ENCODE assay signal across 8 cellular contexts in the genomic region with DNA sequence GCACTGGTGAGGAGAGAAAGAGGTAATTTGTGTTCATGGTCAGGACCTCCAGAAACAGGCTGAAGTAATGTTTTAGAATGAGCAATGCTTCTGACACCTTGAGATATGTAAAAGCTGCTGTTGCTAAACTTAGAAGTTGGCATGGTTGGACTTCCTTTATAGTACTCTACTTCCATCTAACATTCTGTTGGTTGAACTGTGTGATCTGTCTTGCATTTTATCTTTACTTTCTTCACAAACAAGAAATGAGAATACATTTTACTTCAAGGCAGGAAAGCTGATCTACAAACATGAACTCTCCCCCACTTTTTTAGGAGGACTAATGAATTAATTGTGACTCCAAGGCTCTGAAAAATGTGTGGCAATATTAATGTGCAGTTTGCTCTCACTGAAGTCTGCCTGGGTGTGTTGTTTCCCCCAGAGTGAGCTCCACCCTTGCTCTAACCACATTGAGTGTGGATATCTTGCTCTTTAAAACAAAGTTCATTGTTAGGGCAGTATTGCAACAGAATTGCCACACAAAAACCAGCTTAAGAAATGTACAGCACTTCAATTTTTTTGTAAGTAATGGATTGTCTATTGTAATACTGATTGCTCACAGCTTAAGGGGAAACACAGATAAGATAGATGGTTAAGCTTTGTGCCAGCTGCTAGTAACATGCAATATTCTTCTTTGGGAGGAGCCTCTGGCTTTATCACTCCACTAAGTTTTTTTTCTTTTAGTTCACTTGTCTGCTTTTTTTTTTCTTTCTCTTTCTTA.
DNase-seq lines count a peak whose midpoint lies in the region; ATAC-seq and TF ChIP-seq lines count a peak whose summit lies in the region.

No MANE protein-coding gene starts in this region.

- no peak overlapping the region for H3K4me3 ChIP-seq in WERI-Rb-1 (ENCODE audit: low read depth, low read length)

- H3K27ac ChIP-seq in WERI-Rb-1, result peak overlapping the region; percentile 40
- H3K27ac ChIP-seq in foreskin keratinocyte, result no peak overlapping the region

- TF ChIP-seq CTCF in WERI-Rb-1 (IDR thresholded peaks at IDR 0.05; ENCODE audit: low read depth, low read length), result no peak
- no peak for TF ChIP-seq CTCF in foreskin keratinocyte (conservative IDR thresholded peaks at IDR 0.05)

- H3K27me3 ChIP-seq in WERI-Rb-1 (ENCODE audit: insufficient read depth, low read depth, severe bottlenecking) (no peaks in the 10 kb centered on the region), foreskin keratinocyte (no peaks in the 10 kb centered on the region)

- DNase-seq in GF-D8 (lab: John Stamatoyannopoulos, UW) (peak; percentile 99), HT1080 (ENCODE audit: low read depth) (peak; percentile 85), WERI-Rb-1 (no peak), foreskin keratinocyte (peak; percentile 69 to 71), renal cortical epithelial cell (ENCODE audit: low read depth) (peak; percentile 96), SK-N-DZ (ENCODE audit: low spot score) (no peak), NCI-H510A treated with DMSO at 0.1 percent for 48 hours (lab: John Stamatoyannopoulos, UW) (no peak)

- no peaks in the 10 kb centered on the region for H3K9me3 ChIP-seq in WERI-Rb-1 (ENCODE audit: severe bottlenecking)

- H3K4me1 ChIP-seq in foreskin keratinocyte, result peaks cover 23% of the 10 kb centered on the region

- ATAC-seq in GM21526 (IDR thresholded peaks at IDR 0.05; ENCODE audit: low FRiP score, unreplicated experiment), result peak; percentile 71
- ATAC-seq in foreskin keratinocyte, result peak; percentile 68

- H3K36me3 ChIP-seq in WERI-Rb-1, result peaks cover 3% of the 10 kb centered on the region; the same call in 1 of the 2 replicates

Comparison
In these comparisons a context has a peak if more than half of its experiments do, and no peak if none do; other contexts are left out.
1. DNase-seq: peak in GF-D8 (single experiment), HT1080 (single experiment), foreskin keratinocyte (2 of 2) and renal cortical epithelial cell (single experiment); none in WERI-Rb-1 (single experiment), SK-N-DZ (single experiment) and NCI-H510A treated with DMSO at 0.1 percent for 48 hours (single experiment).